Comparison of ENCODE assay signal across 26 cellular contexts in the genomic region with DNA sequence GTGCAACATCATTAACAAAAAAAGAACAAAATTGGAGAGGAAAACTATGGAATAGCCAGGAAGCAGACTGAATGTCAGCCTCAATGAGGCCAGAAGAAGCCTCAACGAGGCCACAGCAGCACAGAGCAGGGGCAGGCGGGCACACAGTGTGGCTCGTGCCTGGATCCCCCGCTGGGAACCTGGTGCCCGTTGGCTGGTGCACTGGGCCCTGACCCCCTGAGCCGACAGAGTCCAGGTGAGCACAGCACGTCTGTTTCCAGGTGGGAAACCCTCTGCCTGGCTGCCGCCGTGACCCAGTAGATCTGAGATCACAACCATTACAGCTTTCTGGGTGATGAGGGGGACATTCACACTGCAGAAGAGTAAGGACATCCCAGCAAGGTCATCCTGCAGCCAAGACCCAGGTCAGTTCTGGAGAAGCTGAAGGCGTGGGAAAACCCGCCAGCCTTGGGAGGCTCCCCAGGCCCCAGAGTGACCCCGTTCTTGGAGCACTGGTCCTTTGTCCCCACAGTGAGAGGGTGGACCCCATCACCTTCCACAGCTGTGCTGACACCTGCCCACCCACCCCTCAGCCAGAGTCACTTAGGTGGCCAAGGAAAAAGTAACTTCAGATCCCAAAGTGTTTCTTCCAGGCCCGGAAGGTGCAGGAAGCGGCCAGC.
"Had no signal": no experiment of that assay in that cellular context is flagged by ENCODE, and none has a peak within 500 bp of the region (broad histone marks: within the 10 kb centered on the region; RNA-seq: fewer than 3 reads in every experiment).

No MANE protein-coding gene starts in this region.

- H3K9me3 ChIP-seq: gastrocnemius medialis had no signal

- H3K27me3 ChIP-seq: brain microvascular endothelial cell, foreskin keratinocyte, gastrocnemius medialis had no signal

- H3K36me3 Mint-ChIP-seq: activated naive CD8-positive, alpha-beta T cell had no signal

- H3K27ac Mint-ChIP-seq: activated B cell treated with CpG ODN at 0.5 μM for 24 hours; activated CD8-positive, alpha-beta T cell treated with anti-CD3 and anti-CD28 coated beads for 36 hours; activated naive CD8-positive, alpha-beta T cell; activated T-helper 17 cell treated with anti-CD3 and anti-CD28 coated beads, Interleukin-2, amount 50 U/mL, for 72 hours; T-helper 17 cell; T-helper 2 cell treated with Interferon-gamma antibody and Interleukin-4, amounts not matched to agents 5 μg/mL and 100 μg/mL, for 36 hours had no signal

- H3K4me3 Mint-ChIP-seq: activated B cell treated with CpG ODN at 0.5 μM for 24 hours; activated CD8-positive, alpha-beta T cell treated with anti-CD3 and anti-CD28 coated beads for 36 hours; activated naive CD8-positive, alpha-beta T cell; activated T-cell treated with anti-CD3 and anti-CD28 coated beads, Interleukin-2, amount 50 U/mL, for 4 hours; activated T-helper 17 cell treated with anti-CD3 and anti-CD28 coated beads, Interleukin-2, amount 50 U/mL, for 72 hours; T-helper 17 cell; T-helper 2 cell treated with Interferon-gamma antibody and Interleukin-4, amounts not matched to agents 5 μg/mL and 100 μg/mL, for 36 hours had no signal

- H3K4me1 Mint-ChIP-seq: activated T-helper 17 cell treated with anti-CD3 and anti-CD28 coated beads, Interleukin-2, amount 50 U/mL, for 72 hours; T-helper 17 cell had no signal

- H3K4me3 ChIP-seq: gastrocnemius medialis had no signal

- ATAC-seq: activated CD4-positive, CD25-positive, alpha-beta regulatory T cell treated with anti-CD3 and anti-CD28 coated beads, Interleukin-2, amount 50 U/mL, for 24 hours; activated CD8-positive, alpha-beta T cell treated with anti-CD3 and anti-CD28 coated beads for 36 hours; activated T-cell treated with anti-CD3 and anti-CD28 coated beads, Interleukin-2, amount 50 U/mL, for 4 hours; activated T-helper 17 cell treated with anti-CD3 and anti-CD28 coated beads, Interleukin-2, amount 50 U/mL, for 72 hours; esophagus mucosa; foreskin keratinocyte; gastrocnemius medialis; T-helper 17 cell had no signal

- H3K9me3 Mint-ChIP-seq: activated B cell treated with CpG ODN at 0.5 μM for 24 hours; activated CD8-positive, alpha-beta T cell treated with anti-CD3 and anti-CD28 coated beads for 36 hours; activated T-cell treated with anti-CD3 and anti-CD28 coated beads, Interleukin-2, amount 50 U/mL, for 4 hours; T-helper 2 cell treated with Interferon-gamma antibody and Interleukin-4, amounts not matched to agents 5 μg/mL and 100 μg/mL, for 36 hours had no signal

- H3K27me3 Mint-ChIP-seq: activated naive CD8-positive, alpha-beta T cell had no signal

- H3K27ac ChIP-seq: brain microvascular endothelial cell, foreskin keratinocyte, gastrocnemius medialis, WERI-Rb-1 had no signal

- DNase-seq: activated B cell treated with CpG ODN at 0.5 μM for 24 hours; activated CD4-positive, alpha-beta T cell treated with anti-CD3 and anti-CD28 coated beads for 48 hours; activated CD4-positive, alpha-beta T cell treated with anti-CD3 and anti-CD28 coated beads, Interleukin-2, amount 50 U/mL, for 1 hour; activated CD4-positive, alpha-beta T cell treated with anti-CD3 and anti-CD28 coated beads, Interleukin-2, amount 50 U/mL, for 48 hours; activated CD8-positive, alpha-beta memory T cell treated with anti-CD3 and anti-CD28 coated beads for 24 hours; activated CD8-positive, alpha-beta T cell treated with anti-CD3 and anti-CD28 coated beads for 36 hours; activated effector memory CD4-positive, alpha-beta T cell treated with Interleukin-2 at 50 U/mL for 16 hours; activated gamma-delta T cell treated with Interleukin-2 at 50 U/mL for 16 hours; activated naive CD4-positive, alpha-beta T cell treated with anti-CD3 and anti-CD28 coated beads, Interleukin-2, amount 50 U/mL, for 16 hours; activated naive CD4-positive, alpha-beta T cell treated with Interleukin-2 at 50 U/mL for 16 hours; activated T-cell treated with anti-CD3 and anti-CD28 coated beads, Interleukin-2, amount 50 U/mL, for 4 hours; amniotic stem cell; brain microvascular endothelial cell; caudate nucleus; effector CD8-positive, alpha-beta T cell; foreskin keratinocyte; gastrocnemius medialis; T-helper 1 cell; T-helper 17 cell; T1000; WERI-Rb-1 had no signal

- H3K36me3 ChIP-seq: brain microvascular endothelial cell, gastrocnemius medialis, WERI-Rb-1 had no signal

- H3K4me1 ChIP-seq: foreskin keratinocyte, gastrocnemius medialis had no signal
